Comparison of ENCODE assay signal across 10 cellular contexts in genomic region chr15:31268108-31268501, GRCh38. TPM values are rescaled to one million over a fixed set of nuclear protein-coding genes. Genes with fewer than 3 reads are reported as not detected.
A peak's percentile ranks its signal among the peaks of the same experiment; 100 is the strongest.
DNase-seq lines count a peak whose midpoint lies in the region; ATAC-seq and TF ChIP-seq lines count a peak whose summit lies in the region.
"Had no signal": no experiment of that assay in that cellular context is flagged by ENCODE, and none has a peak within 500 bp of the region (broad histone marks: within the 10 kb centered on the region; RNA-seq: fewer than 3 reads in every experiment).

No MANE protein-coding gene starts in this region.

- peak; percentile 5 for DNase-seq in left ventricle myocardium inferior
- no peak for DNase-seq in Right ventricle myocardium superior
- peak; percentile 33 for DNase-seq in activated CD8-positive, alpha-beta memory T cell treated with anti-CD3 and anti-CD28 coated beads, Interleukin-2, amount 10 ng/mL, durations not matched to agents 7 days and 5 days
- no peak for DNase-seq in naive B cell
- DNase-seq in ureter (ENCODE audit: low spot score): peak; percentile 43
- no peak for DNase-seq in NCI-H446 treated with DMSO at 0.1 percent for 48 hours (lab: John Stamatoyannopoulos, UW)
- DNase-seq in NCI-H1436 (lab: John Stamatoyannopoulos, UW): no peak
- DNase-seq: esophagus squamous epithelium, NCI-H187 treated with DMSO at 0.1 percent for 48 hours had no signal

- CTCF ChIA-PET in activated CD8-positive, alpha-beta memory T cell treated with anti-CD3 and anti-CD28 coated beads, Interleukin-2, amount 10 ng/mL, durations not matched to agents 7 days and 5 days (lab: Charles Lee): interaction anchor here (0.9 to 2.9 kb wide), 3 partner anchors 28 to 53 kb away, joined by 3 to 14 read pairs (median 3); no protein-coding TSS in a partner anchor

- peak overlapping the region; percentile 94 for H3K27ac Mint-ChIP-seq in activated CD8-positive, alpha-beta memory T cell treated with anti-CD3 and anti-CD28 coated beads, Interleukin-2, amount 10 ng/mL, durations not matched to agents 7 days and 5 days
- peak overlapping the region in 5 of 6 donors; percentile 44 to 92 (median 84) for H3K27ac Mint-ChIP-seq in naive B cell

- no peak overlapping the region for H3K4me3 Mint-ChIP-seq in activated CD8-positive, alpha-beta memory T cell treated with anti-CD3 and anti-CD28 coated beads, Interleukin-2, amount 10 ng/mL, durations not matched to agents 7 days and 5 days
- peak overlapping the region in 7 of 8 donors; percentile 5 to 87 (median 74) for H3K4me3 Mint-ChIP-seq in naive B cell

- intact Hi-C loops in left ventricle myocardium inferior (cut with micrococcal nuclease) (no loop called here), Right ventricle myocardium superior (cut with DNase I) (loop anchor here (5.0 kb wide), 1 partner anchor 51 kb away; no protein-coding TSS in a partner anchor)

- H3K4me1 ChIP-seq in left ventricle myocardium inferior: peaks cover 25% of the 10 kb centered on the region

- peaks cover 72% of the 10 kb centered on the region for H3K4me1 Mint-ChIP-seq in activated CD8-positive, alpha-beta memory T cell treated with anti-CD3 and anti-CD28 coated beads, Interleukin-2, amount 10 ng/mL, durations not matched to agents 7 days and 5 days
- H3K4me1 Mint-ChIP-seq in naive B cell: peaks cover 69 to 80% (median 79%) of the 10 kb centered on the region in 3 donors

- no peaks in the 10 kb centered on the region for H3K27me3 Mint-ChIP-seq in activated CD8-positive, alpha-beta memory T cell treated with anti-CD3 and anti-CD28 coated beads, Interleukin-2, amount 10 ng/mL, durations not matched to agents 7 days and 5 days
- no peaks in the 10 kb centered on the region for H3K27me3 Mint-ChIP-seq in naive B cell

- ATAC-seq in Right ventricle myocardium superior (ENCODE audit: poor library complexity): no peak
- no peak for ATAC-seq in activated CD8-positive, alpha-beta memory T cell treated with anti-CD3 and anti-CD28 coated beads, Interleukin-2, amount 10 ng/mL, durations not matched to agents 7 days and 5 days
- no peak for ATAC-seq in naive B cell (ENCODE audit: low read depth in 2 of 2)
- ATAC-seq in HG02938 (IDR thresholded peaks at IDR 0.05; ENCODE audit: unreplicated experiment): no peak

- no peaks in the 10 kb centered on the region for H3K9me3 ChIP-seq in left ventricle myocardium inferior (replicated peaks)
- H3K9me3 ChIP-seq: esophagus squamous epithelium had no signal

- no peaks in the 10 kb centered on the region for H3K36me3 Mint-ChIP-seq in activated CD8-positive, alpha-beta memory T cell treated with anti-CD3 and anti-CD28 coated beads, Interleukin-2, amount 10 ng/mL, durations not matched to agents 7 days and 5 days
- no peaks in the 10 kb centered on the region for H3K36me3 Mint-ChIP-seq in naive B cell

- H3K4me3 ChIP-seq in left ventricle myocardium inferior: no peak overlapping the region
- H3K4me3 ChIP-seq: esophagus squamous epithelium had no signal

- H3K27ac ChIP-seq in left ventricle myocardium inferior (replicated peaks): no peak overlapping the region
- H3K27ac ChIP-seq: esophagus squamous epithelium had no signal

- TF ChIP-seq CTCF in left ventricle myocardium inferior (IDR thresholded peaks at IDR 0.05; ENCODE audit: borderline replicate concordance): no peak

- H3K36me3 ChIP-seq in left ventricle myocardium inferior: no peaks in the 10 kb centered on the region
- H3K36me3 ChIP-seq: esophagus squamous epithelium had no signal

- no peaks in the 10 kb centered on the region for H3K27me3 ChIP-seq in left ventricle myocardium inferior (ENCODE audit: low read depth)
- H3K27me3 ChIP-seq: esophagus squamous epithelium had no signal

- no peaks in the 10 kb centered on the region for H3K9me3 Mint-ChIP-seq in activated CD8-positive, alpha-beta memory T cell treated with anti-CD3 and anti-CD28 coated beads, Interleukin-2, amount 10 ng/mL, durations not matched to agents 7 days and 5 days (ENCODE audit: low read depth)
- no peaks in the 10 kb centered on the region for H3K9me3 Mint-ChIP-seq in naive B cell

RNA-seq across cellular contexts. Expression of gene KLF13, which starts 58.5 kb away (rescaled TPM):
- 62.3 TPM for total RNA-seq in left ventricle myocardium inferior
- total RNA-seq in Right ventricle myocardium superior: 65.7 TPM
- 100 to 1,000 TPM; 163 to 206 TPM for total RNA-seq in activated CD8-positive, alpha-beta memory T cell treated with anti-CD3 and anti-CD28 coated beads, Interleukin-2, amount 10 ng/mL, durations not matched to agents 7 days and 5 days
- 10 to 100 TPM; 16.6 to 58.8 (median 40.0) TPM for polyA plus RNA-seq in naive B cell (ENCODE audit: low read depth in 6 of 6)
- total RNA-seq in ureter: 77.5 TPM

Comparison
In these comparisons a context has a peak if more than half of its experiments do, and no peak if none do; other contexts are left out.
1. DNase-seq: peak in left ventricle myocardium inferior (single experiment), activated CD8-positive, alpha-beta memory T cell treated with anti-CD3 and anti-CD28 coated beads, Interleukin-2, amount 10 ng/mL, durations not matched to agents 7 days and 5 days (single experiment) and ureter (single experiment); none in Right ventricle myocardium superior (single experiment), naive B cell (single experiment), NCI-H446 treated with DMSO at 0.1 percent for 48 hours (single experiment) and NCI-H1436 (single experiment).